1 cellular context compared by ENCODE assay signal in genomic region chr3:129664040-129664646, GRCh38.
TF ChIP-seq lines count a peak whose summit lies in the region.

No MANE protein-coding gene starts in this region.

TF ChIP-seq in GM12878, 131 proteins besides CTCF, POLR2A, EP300 and RAD21:
- no peak for TF ChIP-seq ZBED1 (IDR thresholded peaks at IDR 0.05; ENCODE audit: borderline replicate concordance)
